Comparison of ENCODE assay signal across 11 cellular contexts in genomic region chr7:99693427-99694200, GRCh38. TPM values are rescaled to one million over a fixed set of nuclear protein-coding genes. Genes with fewer than 3 reads are reported as not detected.
DNase-seq lines count a peak whose midpoint lies in the region; ATAC-seq, FAIRE-seq and TF ChIP-seq lines count a peak whose summit lies in the region.
"Had no signal": no experiment of that assay in that cellular context is flagged by ENCODE, and none has a peak within 500 bp of the region (broad histone marks: within the 10 kb centered on the region; RNA-seq: fewer than 3 reads in every experiment).

No MANE protein-coding gene starts in this region.

- H2BK5ac ChIP-seq in IMR-90 (ENCODE audit: low read depth, low read length, poor library complexity, severe bottlenecking) (no peak overlapping the region), mesendoderm (ENCODE audit: low read length) (no peak overlapping the region)

- H3K36me3 Mint-ChIP-seq in activated CD4-positive, alpha-beta T cell treated with anti-CD3 and anti-CD28 coated beads, Interleukin-2, amount 10 ng/mL, durations not matched to agents 7 days and 5 days (ENCODE audit: low read depth) = peaks cover 2% of the 10 kb centered on the region

- no peak overlapping the region for H2BK120ac ChIP-seq in IMR-90 (ENCODE audit: low read depth, low read length)
- H2BK120ac ChIP-seq in mesendoderm (ENCODE audit: low read depth, low read length) = no peak overlapping the region

- H3K9me3 ChIP-seq in IMR-90 (ENCODE audit: control insufficient read depth, insufficient read depth, low read length) = no peaks in the 10 kb centered on the region

- no peak overlapping the region for H3K27ac Mint-ChIP-seq in activated CD4-positive, alpha-beta T cell treated with anti-CD3 and anti-CD28 coated beads, Interleukin-2, amount 10 ng/mL, durations not matched to agents 7 days and 5 days
- H3K27ac Mint-ChIP-seq: activated T-cell treated with anti-CD3 and anti-CD28 coated beads, Interleukin-2, amount 50 U/mL, for 24 hours had no signal

- TF ChIP-seq CTCF in IMR-90 (conservative IDR thresholded peaks at IDR 0.05; ENCODE audit: low read depth, low read length) = no peak

- H3K4me1 Mint-ChIP-seq in activated CD4-positive, alpha-beta T cell treated with anti-CD3 and anti-CD28 coated beads, Interleukin-2, amount 10 ng/mL, durations not matched to agents 7 days and 5 days = no peaks in the 10 kb centered on the region

- H3K4ac ChIP-seq in IMR-90 (ENCODE audit: low read depth, low read length) (no peak overlapping the region), mesendoderm (ENCODE audit: low read depth, low read length) (no peak overlapping the region)

- no peaks in the 10 kb centered on the region for H3K36me3 ChIP-seq in IMR-90 (ENCODE audit: control insufficient read depth, insufficient read depth, low read length)
- H3K36me3 ChIP-seq in mesendoderm (ENCODE audit: control insufficient read depth, insufficient read depth, low read length) = no peaks in the 10 kb centered on the region

- H3K27me3 Mint-ChIP-seq in activated CD4-positive, alpha-beta T cell treated with anti-CD3 and anti-CD28 coated beads, Interleukin-2, amount 10 ng/mL, durations not matched to agents 7 days and 5 days = no peaks in the 10 kb centered on the region
- H3K27me3 Mint-ChIP-seq: activated T-cell treated with anti-CD3 and anti-CD28 coated beads, Interleukin-2, amount 50 U/mL, for 24 hours had no signal

- DNase-seq in COLO668 (lab: John Stamatoyannopoulos, UW; ENCODE audit: unreplicated experiment) (peak; percentile 7), IMR-90 (no peak), mesendoderm (peak; percentile 86), occipital lobe (lab: John Stamatoyannopoulos, UW) (no peak), GM19239 (ENCODE audit: insufficient read length, low spot score) (no peak)
- DNase-seq in activated CD4-positive, alpha-beta T cell treated with anti-CD3 and anti-CD28 coated beads, Interleukin-2, amount 10 ng/mL, durations not matched to agents 7 days and 5 days = peak; percentile 6
- DNase-seq: activated T-cell treated with anti-CD3 and anti-CD28 coated beads, Interleukin-2, amount 50 U/mL, for 24 hours had no signal

- no peak overlapping the region for H4K91ac ChIP-seq in IMR-90 (ENCODE audit: insufficient read depth, low read depth, low read length)

- no peaks in the 10 kb centered on the region for H4K20me1 ChIP-seq in IMR-90 (ENCODE audit: insufficient read depth, low read length)

- no peaks in the 10 kb centered on the region for H3K79me1 ChIP-seq in IMR-90 (ENCODE audit: low read depth in 1 of 2, low read length in 2 of 2)
- no peaks in the 10 kb centered on the region for H3K79me1 ChIP-seq in mesendoderm (ENCODE audit: low read length)

- no TSS peak for BruUV-seq in IMR-90 (replicated peaks; lab: Mats Ljungman, UMichigan)

- H3K27me3 ChIP-seq in IMR-90 (ENCODE audit: control insufficient read depth, insufficient read depth, low read length) = no peaks in the 10 kb centered on the region; the same call in 1 of the 2 replicates
- H3K27me3 ChIP-seq in mesendoderm (ENCODE audit: insufficient read depth, low read length, poor library complexity) = no peaks in the 10 kb centered on the region

- H3K14ac ChIP-seq in IMR-90 (replicated peaks; ENCODE audit: low read depth, low read length) = no peak overlapping the region

- H3K23ac ChIP-seq in IMR-90 (ENCODE audit: low read depth, low read length) (no peak overlapping the region), mesendoderm (ENCODE audit: low read length) (no peak overlapping the region)

- POLR2A ChIA-PET in IMR-90 (lab: Charles Lee; ENCODE audit: unreplicated experiment) = no interaction called here
- POLR2A ChIA-PET in activated CD4-positive, alpha-beta T cell treated with anti-CD3 and anti-CD28 coated beads, Interleukin-2, amount 10 ng/mL, durations not matched to agents 7 days and 5 days (lab: Charles Lee) = no interaction called here

- no peak overlapping the region for H2AK9ac ChIP-seq in IMR-90 (replicated peaks; ENCODE audit: low read depth, low read length, poor library complexity)

- H4K5ac ChIP-seq in IMR-90 (ENCODE audit: low read depth, low read length) (no peak overlapping the region), mesendoderm (ENCODE audit: low read length) (no peak overlapping the region)

- H3K56ac ChIP-seq in IMR-90 (ENCODE audit: extremely low read depth, insufficient read depth, low read length) = no peak overlapping the region
- no peak overlapping the region for H3K56ac ChIP-seq in mesendoderm (ENCODE audit: low read length)

- peaks cover 3% of the 10 kb centered on the region; the same call in 1 of the 2 replicates for H3K4me1 ChIP-seq in IMR-90 (ENCODE audit: control insufficient read depth, insufficient read depth, low read length)
- no peaks in the 10 kb centered on the region for H3K4me1 ChIP-seq in mesendoderm (ENCODE audit: control insufficient read depth, low read depth, low read length)

- H2BK15ac ChIP-seq in IMR-90 (ENCODE audit: low read depth, low read length) = no peak overlapping the region
- H2BK15ac ChIP-seq in mesendoderm (replicated peaks; ENCODE audit: low read depth) = no peak overlapping the region

- no peak for FAIRE-seq in GM19239 (lab: Jason Lieb, UNC)
- FAIRE-seq: endometrium had no signal

- H2BK20ac ChIP-seq in IMR-90 (ENCODE audit: low read depth, low read length) = no peak overlapping the region

- WGBS in IMR-90 (ENCODE audit: extremely low coverage in 2 of 2, insufficient read length in 1 of 2), 2 experiments = 14% methylated on average over 1 of the region's 9 CpGs; no CpG with 5 or more reads in 1 of the 2 experiments
- no CpG with 5 or more reads among the region's 9 CpGs for WGBS in mesendoderm (ENCODE audit: extremely low coverage, insufficient coverage, low lambda C conversion rate)

- dilution Hi-C loops in IMR-90 (cut with HindIII; ENCODE audit: low sequenced_read_pairs, unreplicated experiment) = no loop called here

- in situ Hi-C loops in IMR-90 (cut with MboI; ENCODE audit: low sequenced_read_pairs) = no loop called here

- peaks cover 7% of the 10 kb centered on the region for H3K9me3 Mint-ChIP-seq in activated CD4-positive, alpha-beta T cell treated with anti-CD3 and anti-CD28 coated beads, Interleukin-2, amount 10 ng/mL, durations not matched to agents 7 days and 5 days

- no peaks in the 10 kb centered on the region for H3K9me1 ChIP-seq in IMR-90 (ENCODE audit: insufficient read depth, low read length)

- no peak for TF ChIP-seq POLR2A in IMR-90 (IDR thresholded peaks at IDR 0.05; ENCODE audit: low read depth, low read length)

- intact Hi-C loops in IMR-90 (cut with micrococcal nuclease) = no loop called here

- H3K79me2 ChIP-seq in mesendoderm (ENCODE audit: control insufficient read depth, insufficient read depth, low read length) = no peaks in the 10 kb centered on the region

- H2AFZ ChIP-seq in IMR-90 (replicated peaks; ENCODE audit: low read length, poor library complexity) = peak overlapping the region; percentile 21

- H3K27ac ChIP-seq in IMR-90 (ENCODE audit: insufficient read depth, low read length) (no peak overlapping the region), mesendoderm (ENCODE audit: low read depth, low read length) (no peak overlapping the region)

- H3K4me2 ChIP-seq in IMR-90 (ENCODE audit: low read depth, low read length) (no peak overlapping the region), mesendoderm (ENCODE audit: low read length) (no peak overlapping the region)

- TF ChIP-seq RAD21 in IMR-90 (IDR thresholded peaks at IDR 0.05; ENCODE audit: low read length) = no peak

- H3K18ac ChIP-seq in IMR-90 (ENCODE audit: low read depth, low read length) = no peak overlapping the region
- no peak overlapping the region for H3K18ac ChIP-seq in mesendoderm (ENCODE audit: low read length)

- ATAC-seq in IMR-90 (ENCODE audit: low read depth) (peak; percentile 40; the same call in 1 of the 2 replicates), GM18909 (IDR thresholded peaks at IDR 0.05; ENCODE audit: poor library complexity, unreplicated experiment) (no peak), GM18498 (IDR thresholded peaks at IDR 0.05; ENCODE audit: unreplicated experiment) (no peak)
- ATAC-seq: Panc1 had no signal

- H3K9ac ChIP-seq in IMR-90 (ENCODE audit: low read depth, low read length) (no peak overlapping the region), mesendoderm (ENCODE audit: low read length) (no peak overlapping the region)

- CTCF ChIA-PET in IMR-90 (lab: Yijun Ruan, JAX) = no interaction called here
- CTCF ChIA-PET in activated CD4-positive, alpha-beta T cell treated with anti-CD3 and anti-CD28 coated beads, Interleukin-2, amount 10 ng/mL, durations not matched to agents 7 days and 5 days (lab: Charles Lee) = interaction anchor here (0.6 kb wide), 1 partner anchor 1264 kb away, joined by 3 read pairs; no protein-coding TSS in a partner anchor

- H2AK5ac ChIP-seq in IMR-90 (ENCODE audit: low read depth, low read length) (no peak overlapping the region), mesendoderm (ENCODE audit: low read length) (no peak overlapping the region)

- H4K8ac ChIP-seq in IMR-90 (ENCODE audit: low read depth in 2 of 2, low read length in 2 of 2) = no peak overlapping the region
- no peak overlapping the region for H4K8ac ChIP-seq in mesendoderm (ENCODE audit: low read depth, low read length)

- H3K4me3 ChIP-seq in IMR-90 (ENCODE audit: insufficient read depth, low read depth, low read length) (no peak overlapping the region), mesendoderm (ENCODE audit: low read length) (no peak overlapping the region)

- H3K4me3 Mint-ChIP-seq in activated CD4-positive, alpha-beta T cell treated with anti-CD3 and anti-CD28 coated beads, Interleukin-2, amount 10 ng/mL, durations not matched to agents 7 days and 5 days = no peak overlapping the region
- H3K4me3 Mint-ChIP-seq: activated T-cell treated with anti-CD3 and anti-CD28 coated beads, Interleukin-2, amount 50 U/mL, for 24 hours had no signal

RNA-seq across cellular contexts. Expression of gene CYP3A5, which starts 13.8 kb away (rescaled TPM):
- total RNA-seq in IMR-90 (2012; rRNA removed) (not detected in 2 replicates), occipital lobe (1.6 TPM)
- polyA plus RNA-seq in IMR-90 (2012; rRNA removed) = not detected in 2 replicates
- not detected in 2 replicates for polyA plus RNA-seq in IMR-90 (2012; cell fraction: cytosol; rRNA removed)
- 0.23 TPM in 1 of 2 replicates, not detected in the other for polyA plus RNA-seq in IMR-90 (2012; cell fraction: nucleus; rRNA removed; ENCODE audit: low replicate concordance)
- not detected for total RNA-seq in activated CD4-positive, alpha-beta T cell treated with anti-CD3 and anti-CD28 coated beads, Interleukin-2, amount 10 ng/mL, durations not matched to agents 7 days and 5 days
- 0.06 TPM for polyA plus RNA-seq in mesendoderm (2013, experiment 1 of 2)
- polyA plus RNA-seq in mesendoderm (2013, experiment 2 of 2) = 0.04 TPM

RNA-seq across cellular contexts. Expression of gene CYP3A7, which starts 41.4 kb away (rescaled TPM):
- total RNA-seq in IMR-90 (2012; rRNA removed) (not detected in 2 replicates), occipital lobe (not detected)
- not detected in 2 replicates for polyA plus RNA-seq in IMR-90 (2012; rRNA removed)
- polyA plus RNA-seq in IMR-90 (2012; cell fraction: cytosol; rRNA removed) = 0.02 TPM in 1 of 2 replicates, not detected in the other
- polyA plus RNA-seq in IMR-90 (2012; cell fraction: nucleus; rRNA removed; ENCODE audit: low replicate concordance) = 0.07 TPM in 1 of 2 replicates, not detected in the other
- total RNA-seq in activated CD4-positive, alpha-beta T cell treated with anti-CD3 and anti-CD28 coated beads, Interleukin-2, amount 10 ng/mL, durations not matched to agents 7 days and 5 days = not detected
- polyA plus RNA-seq in mesendoderm (2013, experiment 1 of 2) = not detected
- not detected for polyA plus RNA-seq in mesendoderm (2013, experiment 2 of 2)

Comparison
In these comparisons a context has a peak if more than half of its experiments do, and no peak if none do; other contexts are left out.
1. DNase-seq: peak in COLO668 (single experiment), activated CD4-positive, alpha-beta T cell treated with anti-CD3 and anti-CD28 coated beads, Interleukin-2, amount 10 ng/mL, durations not matched to agents 7 days and 5 days (single experiment) and mesendoderm (single experiment); none in IMR-90 (single experiment), occipital lobe (single experiment) and GM19239 (single experiment).